2 cellular contexts compared by ENCODE assay signal in the genomic region with DNA sequence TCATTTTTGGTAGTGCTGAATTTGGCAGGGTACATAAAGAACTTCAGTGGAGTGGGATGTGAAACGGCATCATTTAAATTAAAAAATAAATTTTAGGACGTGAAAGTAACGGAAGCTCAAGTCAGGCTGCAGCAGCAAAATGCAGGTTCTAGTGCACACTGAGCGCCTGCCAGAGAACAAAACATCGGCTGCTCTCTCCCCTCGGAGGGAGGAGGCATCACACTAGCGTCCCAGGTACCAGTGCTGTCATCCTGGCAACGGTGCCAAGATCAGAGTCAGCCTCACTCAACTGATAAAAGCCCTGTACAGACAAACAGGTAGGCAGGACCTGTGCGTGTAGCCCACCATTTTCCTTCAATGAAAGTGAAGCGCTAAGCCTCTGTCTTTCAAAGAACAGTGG.
TF ChIP-seq lines count a peak whose summit lies in the region.

No MANE protein-coding gene starts in this region.

TF ChIP-seq in IMR-90, 13 proteins besides CTCF, POLR2A, EP300 and RAD21:
- TF ChIP-seq MAZ (IDR thresholded peaks at IDR 0.05; ENCODE audit: borderline replicate concordance, low read depth, low read length) (no peak), CEBPB (IDR thresholded peaks at IDR 0.05; ENCODE audit: low read depth, low read length) (no peak), FOS (IDR thresholded peaks at IDR 0.05; ENCODE audit: low read depth, low read length) (no peak), NFE2L2 (IDR thresholded peaks at IDR 0.05; ENCODE audit: low read depth, low read length) (no peak), MAFK (IDR thresholded peaks at IDR 0.05; ENCODE audit: low read depth, low read length) (no peak), RFX5 (IDR thresholded peaks at IDR 0.05; ENCODE audit: low read depth, low read length) (no peak), RCOR1 (IDR thresholded peaks at IDR 0.05; ENCODE audit: insufficient replicate concordance, low read length) (no peak), MXI1 (IDR thresholded peaks at IDR 0.05; ENCODE audit: borderline replicate concordance, low read depth, low read length) (no peak), USF2 (IDR thresholded peaks at IDR 0.05; ENCODE audit: low read depth, low read length) (no peak), BHLHE40 (IDR thresholded peaks at IDR 0.05; ENCODE audit: low read depth, low read length) (no peak), CHD1 (IDR thresholded peaks at IDR 0.05; ENCODE audit: low read depth, low read length) (no peak), SMC3 (IDR thresholded peaks at IDR 0.05; ENCODE audit: low read depth, low read length) (no peak)
- TF ChIP-seq, protein P1, sequence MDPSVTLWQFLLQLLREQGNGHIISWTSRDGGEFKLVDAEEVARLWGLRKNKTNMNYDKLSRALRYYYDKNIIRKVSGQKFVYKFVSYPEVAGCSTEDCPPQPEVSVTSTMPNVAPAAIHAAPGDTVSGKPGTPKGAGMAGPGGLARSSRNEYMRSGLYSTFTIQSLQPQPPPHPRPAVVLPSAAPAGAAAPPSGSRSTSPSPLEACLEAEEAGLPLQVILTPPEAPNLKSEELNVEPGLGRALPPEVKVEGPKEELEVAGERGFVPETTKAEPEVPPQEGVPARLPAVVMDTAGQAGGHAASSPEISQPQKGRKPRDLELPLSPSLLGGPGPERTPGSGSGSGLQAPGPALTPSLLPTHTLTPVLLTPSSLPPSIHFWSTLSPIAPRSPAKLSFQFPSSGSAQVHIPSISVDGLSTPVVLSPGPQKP (IDR thresholded peaks at IDR 0.05; ENCODE audit: borderline replicate concordance, low read depth, low read length), result no peak

TF ChIP-seq in H1, 55 proteins besides CTCF, POLR2A, EP300 and RAD21:
- TF ChIP-seq PHF8 (conservative IDR thresholded peaks at IDR 0.05; ENCODE audit: low read depth, low read length) (no peak), TAF1 (IDR thresholded peaks at IDR 0.05; ENCODE audit: low read depth, low read length) (no peak)
